In genomic region chr20:1894951-1895673, GRCh38 we compare ENCODE assay signal across 8 cellular contexts. TPM values are rescaled to one million over a fixed set of nuclear protein-coding genes. Genes with fewer than 3 reads are reported as not detected.
A peak's percentile ranks its signal among the peaks of the same experiment; 100 is the strongest.
DNase-seq lines count a peak whose midpoint lies in the region; ATAC-seq and FAIRE-seq lines count a peak whose summit lies in the region.

Gene SIRPA (plus strand): TSS chr20:1895407. CDS start chr20:1895448, 41 bp downstream.

- H3K4me1 ChIP-seq in BLaER1 (peaks cover 34% of the 10 kb centered on the region), small intestine (ENCODE audit: control insufficient read depth in 2 of 2, insufficient read depth in 1 of 2, low read depth in 1 of 2, low read length in 1 of 2) (peaks cover 0 to 3% of the 10 kb centered on the region in 2 donors)

- H3K4me3 ChIP-seq in BLaER1 (peak within 1 kb of the TSS; percentile 75), small intestine (ENCODE audit: low read depth in 1 of 2, low read length in 2 of 2) (peak within 1 kb of the TSS; percentile 49 to 77)

- H3K9me3 ChIP-seq in BLaER1 (no peaks in the 10 kb centered on the region), small intestine (ENCODE audit: control insufficient read depth, low read depth) (no peaks in the 10 kb centered on the region)

- no peak for FAIRE-seq in RCC 7860 (lab: Jason Lieb, UNC)
- FAIRE-seq in small intestine (lab: Jason Lieb, UNC), result no peak

- H3K27ac ChIP-seq in BLaER1 (peak within 1 kb of the TSS; percentile 41; the same call in 1 of the 2 replicates), small intestine (ENCODE audit: low read depth in 1 of 2, low read length in 1 of 2) (peak within 1 kb of the TSS; percentile 58 to 77)

- WGBS in small intestine, 3 donors, result 1% methylated on average over 25 to 74 of the region's 74 CpGs

- H4K20me1 ChIP-seq in BLaER1, result peaks cover 12% of the 10 kb centered on the region

- H3K4me2 ChIP-seq in BLaER1, result peak within 1 kb of the TSS; percentile 95

- DNase-seq in RCC 7860 (ENCODE audit: low spot score) (peak; percentile 32), dermis blood vessel endothelial cell (peak; percentile 75), kidney tubule cell (ENCODE audit: low spot score) (peak; percentile 66), small intestine (peak; percentile 37)

- peak within 1 kb of the TSS; percentile 75 for H3K9ac ChIP-seq in BLaER1

- H3K36me3 ChIP-seq in BLaER1 (no peaks in the 10 kb centered on the region), small intestine (ENCODE audit: control insufficient read depth in 2 of 2, insufficient read depth in 2 of 2, low read length in 2 of 2) (no peaks in the 10 kb centered on the region)

- ATAC-seq in GM21723 (IDR thresholded peaks at IDR 0.05; ENCODE audit: unreplicated experiment) (peak; percentile 6), HG03432 (IDR thresholded peaks at IDR 0.05; ENCODE audit: unreplicated experiment) (no peak), GM19324 (IDR thresholded peaks at IDR 0.05; ENCODE audit: low FRiP score, unreplicated experiment) (no peak)

- H3K27me3 ChIP-seq in BLaER1, result peaks cover 61% of the 10 kb centered on the region
- peaks cover 0 to 4% of the 10 kb centered on the region in 2 donors for H3K27me3 ChIP-seq in small intestine (ENCODE audit: control insufficient read depth in 2 of 2, insufficient read depth in 2 of 2, low read length in 2 of 2)

RNA-seq across cellular contexts. Expression of gene SIRPA, which starts in this region (rescaled TPM):
- 35.2 and 55.2 TPM in 2 replicates for total RNA-seq in dermis blood vessel endothelial cell
- polyA plus RNA-seq in small intestine, result 10 to 100 TPM; 11.4 to 27.0 (median 17.8) TPM
